ENCODE assay signal across 8 cellular contexts in the genomic region with DNA sequence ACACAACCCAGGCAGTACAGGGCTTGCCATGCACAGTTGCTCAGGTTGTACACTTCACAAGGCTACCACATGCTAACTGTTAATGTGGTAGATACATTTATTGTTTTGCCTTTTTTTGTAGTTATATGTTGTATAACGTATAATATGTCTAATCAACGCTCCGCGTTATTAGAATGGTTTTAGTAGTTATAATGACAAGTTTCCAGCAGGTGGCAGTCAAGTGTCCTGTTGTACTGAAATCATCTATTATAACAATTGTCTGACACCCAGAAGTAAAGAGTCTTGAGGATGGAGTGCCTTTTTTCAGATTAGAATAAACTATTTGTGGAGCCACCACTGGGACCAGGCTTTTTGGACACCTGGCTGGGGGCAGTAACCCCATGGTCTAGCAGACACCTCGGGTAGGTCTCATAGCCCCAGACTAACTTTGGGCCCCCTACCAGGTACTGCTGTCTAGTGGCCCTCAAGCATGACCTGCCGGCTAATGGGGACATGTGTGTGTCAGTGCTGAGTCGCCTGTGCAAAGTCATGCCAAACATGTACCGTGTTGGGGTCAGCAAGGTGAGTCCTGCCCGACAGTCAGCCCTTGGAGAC. TPM values are rescaled to one million over a fixed set of nuclear protein-coding genes. Genes with fewer than 3 reads are reported as not detected.
A peak's percentile ranks its signal among the peaks of the same experiment; 100 is the strongest.
DNase-seq lines count a peak whose midpoint lies in the region; ATAC-seq, FAIRE-seq and TF ChIP-seq lines count a peak whose summit lies in the region.

No MANE protein-coding gene starts in this region.

- peak; percentile 58 for TF ChIP-seq CTCF in BJ (IDR thresholded peaks at IDR 0.05; ENCODE audit: insufficient read depth, low read depth, low read length)

- no peaks in the 10 kb centered on the region for H3K9me3 Mint-ChIP-seq in activated T-cell treated with anti-CD3 and anti-CD28 coated beads, Interleukin-2, amount 50 U/mL, for 4 hours

- H3K36me3 Mint-ChIP-seq in activated T-cell treated with anti-CD3 and anti-CD28 coated beads, Interleukin-2, amount 50 U/mL, for 4 hours (ENCODE audit: insufficient read depth): no peaks in the 10 kb centered on the region

- no peak overlapping the region for H3K4me3 Mint-ChIP-seq in activated T-cell treated with anti-CD3 and anti-CD28 coated beads, Interleukin-2, amount 50 U/mL, for 4 hours

- H3K4me3 ChIP-seq in BJ (ENCODE audit: low read depth, low read length): no peak overlapping the region

- H3K27me3 Mint-ChIP-seq in activated T-cell treated with anti-CD3 and anti-CD28 coated beads, Interleukin-2, amount 50 U/mL, for 4 hours (ENCODE audit: low read depth): no peaks in the 10 kb centered on the region

- ATAC-seq in activated T-cell treated with anti-CD3 and anti-CD28 coated beads, Interleukin-2, amount 50 U/mL, for 4 hours: peak; percentile 57 to 69
- ATAC-seq in GM18907 (IDR thresholded peaks at IDR 0.05; ENCODE audit: unreplicated experiment) (no peak), HG02870 (IDR thresholded peaks at IDR 0.05; ENCODE audit: unreplicated experiment) (no peak)

- no peaks in the 10 kb centered on the region for H3K36me3 ChIP-seq in BJ (ENCODE audit: control insufficient read depth, insufficient read depth, low read length)

- CTCF ChIA-PET in BJ (lab: Yijun Ruan, JAX): interaction anchor here (0.6 to 4.1 kb wide), 13 partner anchors 9 to 179 kb away, joined by 3 to 19 read pairs (median 4); no protein-coding TSS in a partner anchor

- H3K27me3 ChIP-seq in BJ (ENCODE audit: control insufficient read depth, insufficient read depth, low read length): 0 out of 2 replicates have a peak, but pooled peaks cover 1% of the 10 kb centered on the region

- no peak for TF ChIP-seq POLR2A in GM12891 (IDR thresholded peaks at IDR 0.05; ENCODE audit: low read depth, low read length)

- POLR2A ChIA-PET in BJ (lab: Charles Lee): no interaction called here

- FAIRE-seq in GM12891 (lab: Jason Lieb, UNC): peak; percentile 66

- peaks cover 3% of the 10 kb centered on the region for H3K4me1 Mint-ChIP-seq in activated T-cell treated with anti-CD3 and anti-CD28 coated beads, Interleukin-2, amount 50 U/mL, for 4 hours (ENCODE audit: low read depth)

- DNase-seq in BJ (ENCODE audit: low read depth) (no peak), GM12891 (ENCODE audit: insufficient read length, low spot score) (peak; percentile 51), NCI-H345 (lab: John Stamatoyannopoulos, UW) (peak; percentile 35), germinal center (ENCODE audit: low spot score) (peak; percentile 51), putamen (ENCODE audit: low spot score) (peak; percentile 55)
- no peak for DNase-seq in activated T-cell treated with anti-CD3 and anti-CD28 coated beads, Interleukin-2, amount 50 U/mL, for 4 hours

TF ChIP-seq in GM12891, 5 proteins besides CTCF, POLR2A, EP300 and RAD21:
- TF ChIP-seq SPI1 (IDR thresholded peaks at IDR 0.05; ENCODE audit: low read depth, low read length) (no peak), POU2F2 (IDR thresholded peaks at IDR 0.05; ENCODE audit: low read depth, low read length) (no peak), TAF1 (IDR thresholded peaks at IDR 0.05; ENCODE audit: low read depth, low read length) (no peak), POLR2AphosphoS5 (IDR thresholded peaks at IDR 0.05; ENCODE audit: low read depth, low read length) (no peak), PAX5 (IDR thresholded peaks at IDR 0.05; ENCODE audit: insufficient read depth, low read length, severe bottlenecking) (no peak)

RNA-seq across cellular contexts. Expression of a gene that starts 32.8 kb away (rescaled TPM):
- polyA plus RNA-seq in BJ (2011; rRNA removed): 0.58 and 1.0 TPM in 2 replicates
- 0.62 and 2.2 TPM in 2 replicates for polyA minus RNA-seq in BJ (2011; rRNA and poly(A)+ RNA removed)
- polyA plus RNA-seq in GM12891 (2012; ENCODE audit: low read depth, missing spikeins): 1.2 TPM
- total RNA-seq in activated T-cell treated with anti-CD3 and anti-CD28 coated beads, Interleukin-2, amount 50 U/mL, for 4 hours: under 1 TPM; 0.11 to 0.24 (median 0.23) TPM

RNA-seq across cellular contexts. Expression of a gene that starts 42.3 kb away (rescaled TPM):
- 92.4 and 97.5 TPM in 2 replicates for polyA plus RNA-seq in BJ (2011; rRNA removed)
- 112 and 160 TPM in 2 replicates for polyA minus RNA-seq in BJ (2011; rRNA and poly(A)+ RNA removed)
- 38.6 TPM for polyA plus RNA-seq in GM12891 (2012; ENCODE audit: low read depth, missing spikeins)
- total RNA-seq in activated T-cell treated with anti-CD3 and anti-CD28 coated beads, Interleukin-2, amount 50 U/mL, for 4 hours: 100 to 1,000 TPM; 112 to 120 (median 114) TPM

RNA-seq across cellular contexts. Expression of a gene that starts 53.6 kb away (rescaled TPM):
- 28.8 and 36.4 TPM in 2 replicates for polyA plus RNA-seq in BJ (2011; rRNA removed)
- 28.4 and 38.4 TPM in 2 replicates for polyA minus RNA-seq in BJ (2011; rRNA and poly(A)+ RNA removed)
- 30.3 TPM for polyA plus RNA-seq in GM12891 (2012; ENCODE audit: low read depth, missing spikeins)
- total RNA-seq in activated T-cell treated with anti-CD3 and anti-CD28 coated beads, Interleukin-2, amount 50 U/mL, for 4 hours: 10 to 100 TPM; 68.5 to 72.0 (median 70.6) TPM

Comparison
In these comparisons a context has a peak if more than half of its experiments do, and no peak if none do; other contexts are left out.
1. DNase-seq: peak in GM12891 (single experiment), NCI-H345 (single experiment), germinal center (single experiment) and putamen (single experiment); none in BJ (single experiment) and activated T-cell treated with anti-CD3 and anti-CD28 coated beads, Interleukin-2, amount 50 U/mL, for 4 hours (single experiment).
2. ATAC-seq: peak in activated T-cell treated with anti-CD3 and anti-CD28 coated beads, Interleukin-2, amount 50 U/mL, for 4 hours (2 of 2); none in GM18907 (single experiment) and HG02870 (single experiment).